In genomic region chr7:31883761-31884164, GRCh38 we compare ENCODE assay signal across 9 cellular contexts.
A peak's percentile ranks its signal among the peaks of the same experiment; 100 is the strongest.
DNase-seq lines count a peak whose midpoint lies in the region; ATAC-seq lines count a peak whose summit lies in the region.
"Had no signal": no experiment of that assay in that cellular context is flagged by ENCODE, and none has a peak within 500 bp of the region (broad histone marks: within the 10 kb centered on the region; RNA-seq: fewer than 3 reads in every experiment).

No MANE protein-coding gene starts in this region.

- DNase-seq in COLO829 (ENCODE audit: low spot score), result peak; percentile 35
- DNase-seq in MV-4-11 (lab: John Stamatoyannopoulos, UW), result peak; percentile 78
- peak; percentile 3 for DNase-seq in fibroblast of gingiva (ENCODE audit: low read depth)
- no peak for DNase-seq in activated CD4-positive, alpha-beta T cell treated with anti-CD3 and anti-CD28 coated beads for 4 hours
- no peak for DNase-seq in NCI-H524 (lab: John Stamatoyannopoulos, UW)

- peak overlapping the region in 1 of 2 donors; percentile 10 for H3K4me3 ChIP-seq in stomach smooth muscle (ENCODE audit: low read length in 2 of 2)
- H3K4me3 ChIP-seq: body of pancreas had no signal

- no peaks in the 10 kb centered on the region for H3K9me3 ChIP-seq in stomach smooth muscle (ENCODE audit: control insufficient read depth in 2 of 2, low read length in 2 of 2)
- H3K9me3 ChIP-seq: body of pancreas had no signal

- no peaks in the 10 kb centered on the region for H3K36me3 ChIP-seq in stomach smooth muscle (ENCODE audit: control insufficient read depth in 2 of 2, insufficient read depth in 2 of 2, low read length in 2 of 2)

- no peaks in the 10 kb centered on the region for H3K27me3 ChIP-seq in stomach smooth muscle (ENCODE audit: control insufficient read depth in 1 of 2, insufficient read depth in 2 of 2, low read length in 2 of 2)
- H3K27me3 ChIP-seq: body of pancreas had no signal

- peak overlapping the region; percentile 76 for H3K27ac ChIP-seq in stomach smooth muscle (ENCODE audit: low read length)

- peak overlapping the region in 1 of 2 donors; percentile 72 for H3K9ac ChIP-seq in stomach smooth muscle (ENCODE audit: low read length in 2 of 2)

- ATAC-seq in GM21381 (IDR thresholded peaks at IDR 0.05; ENCODE audit: unreplicated experiment) (peak; percentile 78), HG03045 (IDR thresholded peaks at IDR 0.05; ENCODE audit: unreplicated experiment) (no peak)
- ATAC-seq: body of pancreas had no signal

- peaks cover 11% of the 10 kb centered on the region for H3K4me1 ChIP-seq in stomach smooth muscle (ENCODE audit: control insufficient read depth, insufficient read depth, low read length)
- H3K4me1 ChIP-seq: body of pancreas had no signal

Comparison
In these comparisons a context has a peak if more than half of its experiments do, and no peak if none do; other contexts are left out.
1. DNase-seq: peak in COLO829 (single experiment), MV-4-11 (single experiment) and fibroblast of gingiva (single experiment); none in activated CD4-positive, alpha-beta T cell treated with anti-CD3 and anti-CD28 coated beads for 4 hours (0 of 2) and NCI-H524 (0 of 2).